8 cellular contexts compared by ENCODE assay signal in the genomic region with DNA sequence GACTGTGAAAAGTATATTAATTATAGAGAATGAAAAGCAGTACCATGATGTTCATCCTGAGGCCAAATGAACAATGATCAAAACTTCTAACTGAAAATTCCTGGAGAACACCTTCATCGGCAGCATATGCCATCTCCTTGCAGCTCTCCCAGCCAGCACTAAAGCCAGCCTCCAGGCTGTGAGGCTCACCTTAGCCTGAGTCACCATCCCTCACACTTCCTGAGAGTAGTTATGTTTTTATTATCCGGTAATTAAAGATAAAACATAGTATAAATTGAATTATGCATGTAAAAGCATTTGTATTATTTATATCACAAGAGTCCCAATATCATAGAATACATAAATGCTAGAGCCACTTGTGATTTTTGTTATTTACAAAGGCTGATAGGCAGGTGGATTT.
A peak's percentile ranks its signal among the peaks of the same experiment; 100 is the strongest.
DNase-seq lines count a peak whose midpoint lies in the region; ATAC-seq, FAIRE-seq and TF ChIP-seq lines count a peak whose summit lies in the region.
"Not testable (repeated sequence)": the region's sequence is repeated elsewhere in the genome, so short reads cannot be mapped to it uniquely, and the experiment has no call there.

No MANE protein-coding gene starts in this region.

- H3K79me2 ChIP-seq in PC-3 (ENCODE audit: low read length): peaks cover 58% of the 10 kb centered on the region

- H3K36me3 ChIP-seq in CD4-positive, CD25-positive, alpha-beta regulatory T cell (ENCODE audit: control insufficient read depth, insufficient read depth, low read length); PC-3 (ENCODE audit: low read depth, low read length); bronchial epithelial cell (ENCODE audit: control insufficient read depth, insufficient read depth, low read length): not testable (repeated sequence)

- not testable (repeated sequence) for H3K36me3 Mint-ChIP-seq in CD4-positive, CD25-positive, alpha-beta regulatory T cell; HFFc6 (ENCODE audit: low read depth); T-helper 1 cell treated with Interleukin-12 subunit alpha and Interleukin-12 subunit beta and Interleukin-4 antibody, amounts not matched to agents 30 μg/mL and 1 μg/mL, for 36 hours (ENCODE audit: low read depth); activated T-helper 17 cell treated with anti-CD3 and anti-CD28 coated beads, Interleukin-2, amount 50 U/mL, for 72 hours (ENCODE audit: low read depth); osteocyte (ENCODE audit: unreplicated experiment)

- not testable (repeated sequence) for ATAC-seq in CD4-positive, CD25-positive, alpha-beta regulatory T cell (ENCODE audit: low read depth in 2 of 2)
- peak; percentile 57 for ATAC-seq in PC-3
- peak; percentile 41 for ATAC-seq in activated T-helper 17 cell treated with anti-CD3 and anti-CD28 coated beads, Interleukin-2, amount 50 U/mL, for 72 hours (replicated peaks)

- not testable (repeated sequence) for H4K20me1 ChIP-seq in PC-3 (ENCODE audit: low read length)

- POLR2A ChIA-PET in PC-3 (lab: Charles Lee; ENCODE audit: unreplicated experiment): not testable (repeated sequence)

- not testable (repeated sequence) for H3K9me3 ChIP-seq in CD4-positive, CD25-positive, alpha-beta regulatory T cell (ENCODE audit: control insufficient read depth in 2 of 2, low read length in 2 of 2); PC-3 (ENCODE audit: low read length)

- not testable (repeated sequence) for H3K27ac ChIP-seq in CD4-positive, CD25-positive, alpha-beta regulatory T cell (ENCODE audit: insufficient read depth, low read length, poor library complexity, severe bottlenecking)
- peak overlapping the region; percentile 35; the same call in 1 of the 2 replicates for H3K27ac ChIP-seq in PC-3 (ENCODE audit: low read length)

- TF ChIP-seq CTCF in HFFc6 (IDR thresholded peaks at IDR 0.05); PC-3 (conservative IDR thresholded peaks at IDR 0.05; ENCODE audit: low read depth, low read length); bronchial epithelial cell (IDR thresholded peaks at IDR 0.05; ENCODE audit: insufficient read depth, low read length, severe bottlenecking); epithelial cell of esophagus (IDR thresholded peaks at IDR 0.05; ENCODE audit: insufficient read depth, low read depth, low read length, missing control alignments); osteocyte (IDR thresholded peaks at IDR 0.05): not testable (repeated sequence)

- not testable (repeated sequence) for FAIRE-seq in bronchial epithelial cell (lab: Jason Lieb, UNC)

- CTCF ChIA-PET in PC-3 (lab: Charles Lee): not testable (repeated sequence)

- not testable (repeated sequence) for H3K9ac ChIP-seq in PC-3 (ENCODE audit: low read length)

- not testable (repeated sequence) for H3K27me3 Mint-ChIP-seq in CD4-positive, CD25-positive, alpha-beta regulatory T cell; HFFc6 (ENCODE audit: insufficient read depth); T-helper 1 cell treated with Interleukin-12 subunit alpha and Interleukin-12 subunit beta and Interleukin-4 antibody, amounts not matched to agents 30 μg/mL and 1 μg/mL, for 36 hours (ENCODE audit: low read depth); activated T-helper 17 cell treated with anti-CD3 and anti-CD28 coated beads, Interleukin-2, amount 50 U/mL, for 72 hours; osteocyte (ENCODE audit: unreplicated experiment)

- not testable (repeated sequence) for BruUV-seq in PC-3 (replicated peaks; lab: Mats Ljungman, UMichigan)

- H3K27me3 ChIP-seq in CD4-positive, CD25-positive, alpha-beta regulatory T cell (ENCODE audit: control insufficient read depth, insufficient read depth, low read length); PC-3 (ENCODE audit: low read length); bronchial epithelial cell (ENCODE audit: control insufficient read depth, insufficient read depth, low read length): not testable (repeated sequence)

- intact Hi-C loops in PC-3 (cut with micrococcal nuclease): not testable (repeated sequence)

- H3F3A ChIP-seq in PC-3 (ENCODE audit: low read length, unreplicated experiment): not testable (repeated sequence)

- H3K27ac Mint-ChIP-seq in CD4-positive, CD25-positive, alpha-beta regulatory T cell: peak overlapping the region in 1 of 3 donors; percentile 78
- H3K27ac Mint-ChIP-seq in HFFc6: peak overlapping the region; percentile 24; the same call in 1 of the 2 replicates
- H3K27ac Mint-ChIP-seq in T-helper 1 cell treated with Interleukin-12 subunit alpha and Interleukin-12 subunit beta and Interleukin-4 antibody, amounts not matched to agents 30 μg/mL and 1 μg/mL, for 36 hours: peak overlapping the region; percentile 52
- H3K27ac Mint-ChIP-seq in activated T-helper 17 cell treated with anti-CD3 and anti-CD28 coated beads, Interleukin-2, amount 50 U/mL, for 72 hours: not testable (repeated sequence)
- H3K27ac Mint-ChIP-seq in osteocyte (ENCODE audit: unreplicated experiment): peak overlapping the region; percentile 56

- H3K9me3 Mint-ChIP-seq in CD4-positive, CD25-positive, alpha-beta regulatory T cell; HFFc6; T-helper 1 cell treated with Interleukin-12 subunit alpha and Interleukin-12 subunit beta and Interleukin-4 antibody, amounts not matched to agents 30 μg/mL and 1 μg/mL, for 36 hours; activated T-helper 17 cell treated with anti-CD3 and anti-CD28 coated beads, Interleukin-2, amount 50 U/mL, for 72 hours; osteocyte (ENCODE audit: unreplicated experiment): not testable (repeated sequence)

- not testable (repeated sequence) for H3K4me1 ChIP-seq in CD4-positive, CD25-positive, alpha-beta regulatory T cell (ENCODE audit: control insufficient read depth, insufficient read depth, low read length, poor library complexity, severe bottlenecking)
- peaks cover 16% of the 10 kb centered on the region for H3K4me1 ChIP-seq in PC-3 (ENCODE audit: insufficient read depth, low read length)

- DNase-seq in CD4-positive, CD25-positive, alpha-beta regulatory T cell; HFFc6; osteocyte (ENCODE audit: extremely low spot score, unreplicated experiment): not testable (repeated sequence)
- peak; percentile 28 for DNase-seq in PC-3
- peak; percentile 35 for DNase-seq in bronchial epithelial cell (ENCODE audit: low read depth)
- peak; percentile 40 for DNase-seq in epithelial cell of esophagus (ENCODE audit: low read depth)

- H3K4me3 Mint-ChIP-seq in CD4-positive, CD25-positive, alpha-beta regulatory T cell: peak overlapping the region in 3 of 4 donors; percentile 47 to 61 (median 48)
- not testable (repeated sequence) for H3K4me3 Mint-ChIP-seq in HFFc6; T-helper 1 cell treated with Interleukin-12 subunit alpha and Interleukin-12 subunit beta and Interleukin-4 antibody, amounts not matched to agents 30 μg/mL and 1 μg/mL, for 36 hours; osteocyte (ENCODE audit: unreplicated experiment)
- peak overlapping the region; percentile 31 for H3K4me3 Mint-ChIP-seq in activated T-helper 17 cell treated with anti-CD3 and anti-CD28 coated beads, Interleukin-2, amount 50 U/mL, for 72 hours

- H3K4me2 ChIP-seq in PC-3 (ENCODE audit: low read length): peak overlapping the region; percentile 33; the same call in 1 of the 2 replicates

- peaks cover 0 to 13% (median 7%) of the 10 kb centered on the region in 4 donors for H3K4me1 Mint-ChIP-seq in CD4-positive, CD25-positive, alpha-beta regulatory T cell
- H3K4me1 Mint-ChIP-seq in HFFc6 (ENCODE audit: low read depth) (peaks cover 23% of the 10 kb centered on the region), osteocyte (ENCODE audit: unreplicated experiment) (peaks cover 35% of the 10 kb centered on the region)
- peaks cover 18% of the 10 kb centered on the region for H3K4me1 Mint-ChIP-seq in T-helper 1 cell treated with Interleukin-12 subunit alpha and Interleukin-12 subunit beta and Interleukin-4 antibody, amounts not matched to agents 30 μg/mL and 1 μg/mL, for 36 hours (ENCODE audit: low read depth)
- H3K4me1 Mint-ChIP-seq in activated T-helper 17 cell treated with anti-CD3 and anti-CD28 coated beads, Interleukin-2, amount 50 U/mL, for 72 hours: not testable (repeated sequence)

- not testable (repeated sequence) for H3K9me2 ChIP-seq in PC-3 (replicated peaks; ENCODE audit: low read length)

- peak overlapping the region; percentile 32 for H3K4me3 ChIP-seq in CD4-positive, CD25-positive, alpha-beta regulatory T cell (ENCODE audit: low read depth, low read length)
- H3K4me3 ChIP-seq in PC-3 (ENCODE audit: low read length); bronchial epithelial cell (ENCODE audit: low read depth, low read length); epithelial cell of esophagus (ENCODE audit: low read length): not testable (repeated sequence)

- not testable (repeated sequence) for H2AFZ ChIP-seq in PC-3 (ENCODE audit: low read length)
